ENCODE assay signal across 24 cellular contexts in genomic region chr1:15895233-15895632, GRCh38. TPM values are rescaled to one million over a fixed set of nuclear protein-coding genes. Genes with fewer than 3 reads are reported as not detected.
A peak's percentile ranks its signal among the peaks of the same experiment; 100 is the strongest.
DNase-seq lines count a peak whose midpoint lies in the region; ATAC-seq and TF ChIP-seq lines count a peak whose summit lies in the region.
"Had no signal": no experiment of that assay in that cellular context is flagged by ENCODE, and none has a peak within 500 bp of the region (broad histone marks: within the 10 kb centered on the region; RNA-seq: fewer than 3 reads in every experiment).

No MANE protein-coding gene starts in this region.

- ATAC-seq in activated CD8-positive, alpha-beta T cell treated with anti-CD3 and anti-CD28 coated beads, Interleukin-2, amount 10 ng/mL, durations not matched to agents 7 days and 5 days: no peak
- ATAC-seq in activated CD8-positive, alpha-beta T cell treated with anti-CD3 and anti-CD28 coated beads for 36 hours: no peak
- no peak for ATAC-seq in stimulated activated naive B cell treated with anti-CD40 and anti-IgM and Interleukin-4, amounts not matched to agents 10 μg/mL and 1 μg/mL and 100 μg/mL, for 72 hours (replicated peaks)
- no peak for ATAC-seq in HG03095 (IDR thresholded peaks at IDR 0.05; ENCODE audit: unreplicated experiment)

- TF ChIP-seq POLR2A in esophagus muscularis mucosa (IDR thresholded peaks at IDR 0.05; ENCODE audit: low read depth): no peak

- H3K27ac Mint-ChIP-seq in activated CD8-positive, alpha-beta T cell treated with anti-CD3 and anti-CD28 coated beads, Interleukin-2, amount 10 ng/mL, durations not matched to agents 7 days and 5 days: peak overlapping the region; percentile 9
- H3K27ac Mint-ChIP-seq in activated CD8-positive, alpha-beta T cell treated with anti-CD3 and anti-CD28 coated beads for 36 hours: no peak overlapping the region
- H3K27ac Mint-ChIP-seq in HFFc6: peak overlapping the region; percentile 17; the same call in 1 of the 2 replicates
- peak overlapping the region; percentile 11 for H3K27ac Mint-ChIP-seq in stimulated activated naive B cell treated with anti-CD40 and anti-IgM and Interleukin-4, amounts not matched to agents 10 μg/mL and 1 μg/mL and 100 μg/mL, for 72 hours
- H3K27ac Mint-ChIP-seq: CD4-positive, CD25-positive, alpha-beta regulatory T cell had no signal

- no peak overlapping the region for H3K4me3 Mint-ChIP-seq in activated CD8-positive, alpha-beta T cell treated with anti-CD3 and anti-CD28 coated beads, Interleukin-2, amount 10 ng/mL, durations not matched to agents 7 days and 5 days
- no peak overlapping the region for H3K4me3 Mint-ChIP-seq in activated CD8-positive, alpha-beta T cell treated with anti-CD3 and anti-CD28 coated beads for 36 hours
- H3K4me3 Mint-ChIP-seq in HFFc6: no peak overlapping the region
- no peak overlapping the region for H3K4me3 Mint-ChIP-seq in stimulated activated naive B cell treated with anti-CD40 and anti-IgM and Interleukin-4, amounts not matched to agents 10 μg/mL and 1 μg/mL and 100 μg/mL, for 72 hours
- H3K4me3 Mint-ChIP-seq: CD4-positive, CD25-positive, alpha-beta regulatory T cell had no signal

- H3K36me3 Mint-ChIP-seq in activated CD8-positive, alpha-beta T cell treated with anti-CD3 and anti-CD28 coated beads, Interleukin-2, amount 10 ng/mL, durations not matched to agents 7 days and 5 days (ENCODE audit: low read depth): peaks cover 32% of the 10 kb centered on the region
- peaks cover 36% of the 10 kb centered on the region for H3K36me3 Mint-ChIP-seq in activated CD8-positive, alpha-beta T cell treated with anti-CD3 and anti-CD28 coated beads for 36 hours (ENCODE audit: low read depth)
- H3K36me3 Mint-ChIP-seq in HFFc6 (ENCODE audit: low read depth): peaks cover 27% of the 10 kb centered on the region
- peaks cover 17 to 31% of the 10 kb centered on the region in 2 donors for H3K36me3 Mint-ChIP-seq in stimulated activated naive B cell treated with anti-CD40 and anti-IgM and Interleukin-4, amounts not matched to agents 10 μg/mL and 1 μg/mL and 100 μg/mL, for 72 hours

- intact Hi-C loops in activated CD8-positive, alpha-beta T cell treated with anti-CD3 and anti-CD28 coated beads for 36 hours (cut with micrococcal nuclease): no loop called here
- intact Hi-C loops in esophagus muscularis mucosa (cut with DNase I): no loop called here

- POLR2A ChIA-PET in activated CD8-positive, alpha-beta T cell treated with anti-CD3 and anti-CD28 coated beads, Interleukin-2, amount 10 ng/mL, durations not matched to agents 7 days and 5 days (lab: Charles Lee): no interaction called here
- POLR2A ChIA-PET in activated CD8-positive, alpha-beta T cell treated with anti-CD3 and anti-CD28 coated beads for 36 hours (lab: Charles Lee): no interaction called here

- no peaks in the 10 kb centered on the region for H3K9me3 Mint-ChIP-seq in activated CD8-positive, alpha-beta T cell treated with anti-CD3 and anti-CD28 coated beads, Interleukin-2, amount 10 ng/mL, durations not matched to agents 7 days and 5 days (ENCODE audit: insufficient read depth)
- no peaks in the 10 kb centered on the region for H3K9me3 Mint-ChIP-seq in activated CD8-positive, alpha-beta T cell treated with anti-CD3 and anti-CD28 coated beads for 36 hours
- H3K9me3 Mint-ChIP-seq in HFFc6: no peaks in the 10 kb centered on the region
- H3K9me3 Mint-ChIP-seq in stimulated activated naive B cell treated with anti-CD40 and anti-IgM and Interleukin-4, amounts not matched to agents 10 μg/mL and 1 μg/mL and 100 μg/mL, for 72 hours: no peaks in the 10 kb centered on the region
- H3K9me3 Mint-ChIP-seq: CD4-positive, CD25-positive, alpha-beta regulatory T cell; IgD-negative memory B cell had no signal

- no peak for DNase-seq in activated CD8-positive, alpha-beta T cell treated with anti-CD3 and anti-CD28 coated beads, Interleukin-2, amount 10 ng/mL, durations not matched to agents 7 days and 5 days
- DNase-seq in activated CD8-positive, alpha-beta T cell treated with anti-CD3 and anti-CD28 coated beads for 36 hours: no peak
- DNase-seq in HFFc6: no peak
- DNase-seq in esophagus muscularis mucosa (ENCODE audit: extremely low spot score): no peak
- no peak for DNase-seq in stimulated activated naive B cell treated with anti-CD40 and anti-IgM and Interleukin-4, amounts not matched to agents 10 μg/mL and 1 μg/mL and 100 μg/mL, for 72 hours
- no peak for DNase-seq in SW480 (ENCODE audit: low spot score)
- no peak for DNase-seq in substantia nigra (lab: John Stamatoyannopoulos, UW)
- DNase-seq: BE2C; Caco-2; CD4-positive, CD25-positive, alpha-beta regulatory T cell; Karpas-422; MM.1S; NCI-H1105; NCI-H2081; NCI-H2171 treated with DMSO at 0.1 percent for 48 hours; NCI-H446 treated with DMSO at 0.1 percent for 48 hours; NCI-H69; NK-92 treated with Interleukin-12 subunit alpha and Interleukin-12 subunit beta, amount 100 ng/mL, for 24 hours; Peyer's patch; Right ventricle myocardium superior had no signal

- H3K27me3 Mint-ChIP-seq in activated CD8-positive, alpha-beta T cell treated with anti-CD3 and anti-CD28 coated beads, Interleukin-2, amount 10 ng/mL, durations not matched to agents 7 days and 5 days (ENCODE audit: low read depth): no peaks in the 10 kb centered on the region
- no peaks in the 10 kb centered on the region for H3K27me3 Mint-ChIP-seq in activated CD8-positive, alpha-beta T cell treated with anti-CD3 and anti-CD28 coated beads for 36 hours
- H3K27me3 Mint-ChIP-seq in HFFc6 (ENCODE audit: insufficient read depth): no peaks in the 10 kb centered on the region
- H3K27me3 Mint-ChIP-seq in stimulated activated naive B cell treated with anti-CD40 and anti-IgM and Interleukin-4, amounts not matched to agents 10 μg/mL and 1 μg/mL and 100 μg/mL, for 72 hours: no peaks in the 10 kb centered on the region
- H3K27me3 Mint-ChIP-seq: CD4-positive, CD25-positive, alpha-beta regulatory T cell; IgD-negative memory B cell had no signal

- H3K4me1 ChIP-seq in esophagus muscularis mucosa: peaks cover 46 to 83% (median 80%) of the 10 kb centered on the region in 4 donors
- H3K4me1 ChIP-seq: BE2C, Caco-2 had no signal

- H3K9me3 ChIP-seq in esophagus muscularis mucosa: no peaks in the 10 kb centered on the region
- H3K9me3 ChIP-seq: BE2C, Caco-2, Peyer's patch had no signal

- H3K4me1 Mint-ChIP-seq in activated CD8-positive, alpha-beta T cell treated with anti-CD3 and anti-CD28 coated beads, Interleukin-2, amount 10 ng/mL, durations not matched to agents 7 days and 5 days (ENCODE audit: low read depth): peaks cover 24% of the 10 kb centered on the region
- H3K4me1 Mint-ChIP-seq in activated CD8-positive, alpha-beta T cell treated with anti-CD3 and anti-CD28 coated beads for 36 hours (ENCODE audit: low read depth): peaks cover 45% of the 10 kb centered on the region
- peaks cover 46% of the 10 kb centered on the region for H3K4me1 Mint-ChIP-seq in HFFc6 (ENCODE audit: low read depth)
- H3K4me1 Mint-ChIP-seq in stimulated activated naive B cell treated with anti-CD40 and anti-IgM and Interleukin-4, amounts not matched to agents 10 μg/mL and 1 μg/mL and 100 μg/mL, for 72 hours: peaks cover 15 to 43% of the 10 kb centered on the region in 2 donors

- H3K36me3 ChIP-seq in esophagus muscularis mucosa: peaks cover 0 to 2% (median 0%) of the 10 kb centered on the region in 4 donors
- H3K36me3 ChIP-seq: BE2C, Peyer's patch had no signal

- H3K27me3 ChIP-seq in esophagus muscularis mucosa: no peaks in the 10 kb centered on the region
- H3K27me3 ChIP-seq: BE2C, Peyer's patch had no signal

- CTCF ChIA-PET in activated CD8-positive, alpha-beta T cell treated with anti-CD3 and anti-CD28 coated beads, Interleukin-2, amount 10 ng/mL, durations not matched to agents 7 days and 5 days (lab: Charles Lee): no interaction called here
- CTCF ChIA-PET in activated CD8-positive, alpha-beta T cell treated with anti-CD3 and anti-CD28 coated beads for 36 hours (lab: Charles Lee): interaction anchor here (1.0 kb wide), 1 partner anchor 12 kb away, joined by 3 read pairs; no protein-coding TSS in a partner anchor

- TF ChIP-seq EP300 in esophagus muscularis mucosa (IDR thresholded peaks at IDR 0.05): no peak

- H3K27ac ChIP-seq in esophagus muscularis mucosa (replicated peaks in 1 of 4): peak overlapping the region; percentile 80 to 93 (median 88)
- no peak overlapping the region for H3K27ac ChIP-seq in substantia nigra (ENCODE audit: low read depth, low read length, poor library complexity, severe bottlenecking)
- H3K27ac ChIP-seq: 22Rv1, HL-60, Peyer's patch had no signal

- no peak overlapping the region for H3K4me3 ChIP-seq in esophagus muscularis mucosa
- H3K4me3 ChIP-seq: Peyer's patch had no signal

- no peak for TF ChIP-seq CTCF in activated CD8-positive, alpha-beta T cell treated with anti-CD3 and anti-CD28 coated beads for 36 hours (IDR thresholded peaks at IDR 0.05)
- no peak for TF ChIP-seq CTCF in HFFc6 (IDR thresholded peaks at IDR 0.05)
- no peak for TF ChIP-seq CTCF in esophagus muscularis mucosa (IDR thresholded peaks at IDR 0.05)

RNA-seq across cellular contexts. Expression of gene SPEN, which starts 47.7 kb away (rescaled TPM):
- 10 to 100 TPM; 65.0 to 66.3 TPM for total RNA-seq in activated CD8-positive, alpha-beta T cell treated with anti-CD3 and anti-CD28 coated beads, Interleukin-2, amount 10 ng/mL, durations not matched to agents 7 days and 5 days
- 10 to 100 TPM; 59.8 to 60.3 TPM for total RNA-seq in activated CD8-positive, alpha-beta T cell treated with anti-CD3 and anti-CD28 coated beads for 36 hours
- total RNA-seq in HFFc6 (2021; fragmentation: NEBNext Ultra II Directional; extraction: Animal tissue kit (Norgen Biotek cat#: 25700)): 10 to 100 TPM; 25.7 to 30.2 (median 27.6) TPM
- total RNA-seq in esophagus muscularis mucosa: 10 to 100 TPM; 34.6 to 49.9 (median 44.7) TPM
